Comparison of ENCODE assay signal across 8 cellular contexts in genomic region chr13:75695908-75696307, GRCh38. TPM values are rescaled to one million over a fixed set of nuclear protein-coding genes. Genes with fewer than 3 reads are reported as not detected.
DNase-seq lines count a peak whose midpoint lies in the region; ATAC-seq and TF ChIP-seq lines count a peak whose summit lies in the region.
"Not testable (repeated sequence)": the region's sequence is repeated elsewhere in the genome, so short reads cannot be mapped to it uniquely, and the experiment has no call there.

No MANE protein-coding gene starts in this region.

- H3K4me3 Mint-ChIP-seq in endodermal cell = not testable (repeated sequence)

- peaks cover 27% of the 10 kb centered on the region for H3K36me3 Mint-ChIP-seq in endodermal cell (ENCODE audit: low read depth)

- peaks cover 27% of the 10 kb centered on the region for H3K9me3 Mint-ChIP-seq in endodermal cell

- H4K20me1 ChIP-seq in KMS-11 (ENCODE audit: insufficient read depth) = not testable (repeated sequence)

- WGBS in endodermal cell (ENCODE audit: insufficient coverage in 1 of 2, insufficient read length in 1 of 2), 2 experiments = 60 to 66% methylated on average over 1 to 8 of the region's 8 CpGs
- WGBS in lung, 2 donors = 26 to 34% methylated on average over 8 of the region's 8 CpGs

- H3K4me1 Mint-ChIP-seq in endodermal cell = peaks cover 33% of the 10 kb centered on the region

- not testable (repeated sequence) for H3K9ac ChIP-seq in KMS-11; endodermal cell (ENCODE audit: extremely low read depth, low read length, poor library complexity, severe bottlenecking)

- not testable (repeated sequence) for H3K27ac ChIP-seq in KMS-11; Peyer's patch; endodermal cell (ENCODE audit: low read depth, low read length); lung (ENCODE audit: low read depth in 1 of 2, low read length in 1 of 2)

- TF ChIP-seq CTCF in KMS-11 (conservative IDR thresholded peaks at IDR 0.05; ENCODE audit: low read depth, low read length) (peak; percentile 69), Peyer's patch (IDR thresholded peaks at IDR 0.05) (peak; percentile 81 to 98 (median 96)), endodermal cell (conservative IDR thresholded peaks at IDR 0.05) (peak; percentile 96), lung (IDR thresholded peaks at IDR 0.05; ENCODE audit: control extremely low read depth, extremely low read depth) (peak; percentile 86)

- H3K9me3 ChIP-seq in Peyer's patch; lung (ENCODE audit: control insufficient read depth in 2 of 2, insufficient read depth in 1 of 2, low read length in 1 of 2): not testable (repeated sequence)
- H3K9me3 ChIP-seq in endodermal cell (ENCODE audit: control insufficient read depth, low read length) = peaks cover 22% of the 10 kb centered on the region

- H3K27me3 Mint-ChIP-seq in endodermal cell (ENCODE audit: insufficient read depth) = not testable (repeated sequence)

- not testable (repeated sequence) for H3K27ac Mint-ChIP-seq in endodermal cell

- not testable (repeated sequence) for H3K4me3 ChIP-seq in KMS-11 (IDR thresholded peaks at IDR 0.05; ENCODE audit: insufficient read depth, low read depth, low read length); Peyer's patch; endodermal cell (ENCODE audit: low read length); lung

- H3K36me3 ChIP-seq in KMS-11 (ENCODE audit: insufficient read depth); Peyer's patch; endodermal cell (ENCODE audit: control insufficient read depth, insufficient read depth, low read length); lung (ENCODE audit: control insufficient read depth in 2 of 2, insufficient read depth in 2 of 2, low read length in 2 of 2): not testable (repeated sequence)

- not testable (repeated sequence) for H3K79me2 ChIP-seq in KMS-11 (ENCODE audit: insufficient read depth, low read depth)

- H3K4me1 ChIP-seq in KMS-11 (ENCODE audit: low read depth, poor library complexity, severe bottlenecking); Peyer's patch; endodermal cell (ENCODE audit: control insufficient read depth, insufficient read depth, low read length); lung (ENCODE audit: control insufficient read depth in 2 of 2, insufficient read depth in 2 of 2, low read length in 2 of 2): not testable (repeated sequence)

- not testable (repeated sequence) for H3K4me2 ChIP-seq in KMS-11

- not testable (repeated sequence) for TF ChIP-seq POLR2A in Peyer's patch (IDR thresholded peaks at IDR 0.05)

- H3K27me3 ChIP-seq in KMS-11 (ENCODE audit: insufficient read depth, low read depth); Peyer's patch; endodermal cell (ENCODE audit: control insufficient read depth, insufficient read depth, low read length, poor library complexity, severe bottlenecking); lung (ENCODE audit: control insufficient read depth, insufficient read depth): not testable (repeated sequence)

- DNase-seq in CD1c-positive myeloid dendritic cell (ENCODE audit: extremely low spot score) (peak; percentile 81), Peyer's patch (peak; percentile 64 to 92 (median 84)), endodermal cell (peak; percentile 92), lung (ENCODE audit: low spot score) (peak; percentile 81)
- peak; percentile 92 for DNase-seq in activated CD8-positive, alpha-beta memory T cell treated with anti-CD3 and anti-CD28 coated beads, Interleukin-2, amount 50 U/mL, for 48 hours
- peak; percentile 49 to 74 (median 52) for DNase-seq in stimulated activated CD4-positive, alpha-beta T cell treated with anti-CD3 and anti-CD28 coated beads, TNF-alpha, amount 100 ng/mL, for 24 hours (ENCODE audit: low read depth in 3 of 3)

- ATAC-seq in GM19467 (IDR thresholded peaks at IDR 0.05; ENCODE audit: unreplicated experiment) = peak; percentile 61
- peak; percentile 55 for ATAC-seq in lung (ENCODE audit: insufficient read depth, low FRiP score)

- not testable (repeated sequence) for H2AFZ ChIP-seq in KMS-11 (ENCODE audit: low read depth)

RNA-seq across cellular contexts. Expression of gene LMO7, which starts 59.8 kb away (rescaled TPM):
- total RNA-seq in Peyer's patch (100 to 1,000 TPM in 3 of 4 donors, 10 to 100 TPM in 1; 74.3 to 365 (median 327) TPM), endodermal cell (10 to 100 TPM in 1 of 2 donors, 1 to 10 TPM in 1; 9.9 to 14.1 TPM), lung (100 to 1,000 TPM; 293 to 679 TPM)
- 8.0 TPM for polyA plus RNA-seq in endodermal cell (2013, experiment 1 of 2)
- polyA plus RNA-seq in endodermal cell (2013, experiment 2 of 2) = 4.4 TPM
- 100 to 1,000 TPM in 1 of 2 donors, 10 to 100 TPM in 1; 75.9 to 135 TPM for polyA plus RNA-seq in lung

Comparison
In these comparisons a context has a peak if more than half of its experiments do, and no peak if none do; other contexts are left out.
1. RNA of gene LMO7, which starts 59.8 kb away (total RNA-seq): 293 to 679 TPM in lung and 74.3 to 365 TPM in Peyer's patch; 9.9 to 14.1 TPM in endodermal cell; every median in the first group is over 4 times any median in the second.
2. Peak in every context shown above with its lines, with median percentiles within 50 percentile points of each other: DNase-seq and CTCF ChIP-seq.